In genomic region chr20:25006431-25007167, GRCh38 we compare ENCODE assay signal across 1 cellular context.
TF ChIP-seq lines count a peak whose summit lies in the region.

No MANE protein-coding gene starts in this region.

TF ChIP-seq in SK-N-SH, 30 proteins besides CTCF, POLR2A, EP300 and RAD21 (continued from another document):
- TF ChIP-seq CHD2 (IDR thresholded peaks at IDR 0.05; ENCODE audit: low read length, partially characterized antibody) = no peak
- TF ChIP-seq POLR2AphosphoS5 (IDR thresholded peaks at IDR 0.05; ENCODE audit: low read depth, low read length) = no peak
- TF ChIP-seq USF2 (IDR thresholded peaks at IDR 0.05; ENCODE audit: borderline replicate concordance, low read depth, low read length) = no peak
- TF ChIP-seq SIN3A (IDR thresholded peaks at IDR 0.05; ENCODE audit: borderline replicate concordance, low read depth, low read length) = no peak
- no peak for TF ChIP-seq FOSL2 (IDR thresholded peaks at IDR 0.05; ENCODE audit: borderline replicate concordance, low read depth)
- TF ChIP-seq GATA2 (CRISPR knock-in tag; IDR thresholded peaks at IDR 0.05) = no peak
- TF ChIP-seq RCOR1 (IDR thresholded peaks at IDR 0.05; ENCODE audit: low read length) = no peak
- no peak for TF ChIP-seq TEAD4 (IDR thresholded peaks at IDR 0.05; ENCODE audit: borderline replicate concordance, insufficient read depth)
- no peak for TF ChIP-seq ZBTB33 (IDR thresholded peaks at IDR 0.05; ENCODE audit: borderline replicate concordance, low read depth)
